In genomic region chr4:54228064-54228527, GRCh38 we compare ENCODE assay signal across 8 cellular contexts. TPM values are rescaled to one million over a fixed set of nuclear protein-coding genes. Genes with fewer than 3 reads are reported as not detected.
DNase-seq lines count a peak whose midpoint lies in the region; ATAC-seq and TF ChIP-seq lines count a peak whose summit lies in the region.

No MANE protein-coding gene starts in this region.

- DNase-seq in D341Med (ENCODE audit: low spot score) (peak; percentile 83), H4 (ENCODE audit: low spot score) (peak; percentile 69), Panc1 (ENCODE audit: low read depth, low spot score) (peak; percentile 32), T47D (ENCODE audit: low read depth in 1 of 2, low spot score in 1 of 2) (peak; percentile 43 to 54), islet precursor cell (peak; percentile 86)
- DNase-seq in stimulated activated CD4-positive, alpha-beta T cell treated with anti-CD3 and anti-CD28 coated beads, Interleukin-15, amount 100 ng/mL, for 24 hours = peak; percentile 72

- intact Hi-C loops in Panc1 (cut with micrococcal nuclease; ENCODE audit: unreplicated experiment) = no loop called here

- no peaks in the 10 kb centered on the region for H3K36me3 ChIP-seq in Panc1 (ENCODE audit: control insufficient read depth, insufficient read depth, low read length)

- H3K4me3 ChIP-seq in Panc1 (ENCODE audit: low read depth in 2 of 2, low read length in 2 of 2) = peak overlapping the region; percentile 34 to 54

- no peak overlapping the region for H3K27ac ChIP-seq in Panc1 (ENCODE audit: low read length)

- peaks cover 11% of the 10 kb centered on the region; the same call in 1 of the 2 replicates for H3K27me3 ChIP-seq in Panc1 (ENCODE audit: control insufficient read depth, insufficient read depth, low read length)

- H3K4me1 ChIP-seq in Panc1 (ENCODE audit: control insufficient read depth, insufficient read depth, low read length) = peaks cover 5% of the 10 kb centered on the region; the same call in 1 of the 2 replicates

- peak; percentile 84 for TF ChIP-seq CTCF in Panc1 (IDR thresholded peaks at IDR 0.05)

- in situ Hi-C loops in Panc1 (cut with HindIII; ENCODE audit: low pct_unique_long_range_greater_than_20kb, low sequenced_read_pairs) = no loop called here
- in situ Hi-C loops in T47D (cut with HindIII; ENCODE audit: low pct_unique_long_range_greater_than_20kb, low sequenced_read_pairs) = no loop called here

- BruUV-seq in Panc1 (replicated peaks; lab: Mats Ljungman, UMichigan) = no TSS peak

- ATAC-seq in Panc1 (peak; percentile 83), HG03280 (IDR thresholded peaks at IDR 0.05; ENCODE audit: unreplicated experiment) (no peak), GM18870 (IDR thresholded peaks at IDR 0.05; ENCODE audit: unreplicated experiment) (no peak)

- POLR2A ChIA-PET in Panc1 (lab: Charles Lee) = no interaction called here

- CTCF ChIA-PET in Panc1 (lab: Charles Lee) = no interaction called here

- H3K9me3 ChIP-seq in Panc1 (ENCODE audit: control insufficient read depth, insufficient read depth, low read depth, low read length) = no peaks in the 10 kb centered on the region

RNA-seq across cellular contexts. Expression of gene PDGFRA, which starts 1.0 kb away (rescaled TPM):
- 7.6 and 13.9 TPM in 2 replicates for total RNA-seq in H4 (2014; rRNA removed; shearing (Covaris generic))
- total RNA-seq in Panc1 (2021; ENCODE audit: unreplicated experiment) = 0.15 TPM
- polyA plus RNA-seq in Panc1 (2012; ENCODE audit: insufficient read length) = not detected

Comparison
In these comparisons a context has a peak if more than half of its experiments do, and no peak if none do; other contexts are left out.
1. DNase-seq: peak in every context shown above with its lines; median percentile 86 in islet precursor cell; 83 in D341Med; 72 in stimulated activated CD4-positive, alpha-beta T cell treated with anti-CD3 and anti-CD28 coated beads, Interleukin-15, amount 100 ng/mL, for 24 hours; 69 in H4; 48 in T47D; 32 in Panc1.